In genomic region chr7:26284995-26285632, GRCh38 we compare ENCODE assay signal across 9 cellular contexts. TPM values are rescaled to one million over a fixed set of nuclear protein-coding genes. Genes with fewer than 3 reads are reported as not detected.
DNase-seq lines count a peak whose midpoint lies in the region; ATAC-seq and TF ChIP-seq lines count a peak whose summit lies in the region.
"Had no signal": no experiment of that assay in that cellular context is flagged by ENCODE, and none has a peak within 500 bp of the region (broad histone marks: within the 10 kb centered on the region; RNA-seq: fewer than 3 reads in every experiment).

No MANE protein-coding gene starts in this region.

- no peak overlapping the region for H3K4me3 Mint-ChIP-seq in CD4-positive, alpha-beta T cell
- H3K4me3 Mint-ChIP-seq in effector memory CD8-positive, alpha-beta T cell, result no peak overlapping the region

- H3K9me3 Mint-ChIP-seq in CD4-positive, alpha-beta T cell, result no peaks in the 10 kb centered on the region
- H3K9me3 Mint-ChIP-seq in effector memory CD8-positive, alpha-beta T cell, result no peaks in the 10 kb centered on the region

- no peak overlapping the region for H3K27ac Mint-ChIP-seq in CD4-positive, alpha-beta T cell
- no peak overlapping the region for H3K27ac Mint-ChIP-seq in effector memory CD8-positive, alpha-beta T cell

- no peaks in the 10 kb centered on the region for H4K20me1 ChIP-seq in OCI-LY7 (ENCODE audit: insufficient read depth, low read length)

- no peak overlapping the region for H3K4me3 ChIP-seq in OCI-LY7 (ENCODE audit: low read depth, low read length, poor library complexity, severe bottlenecking)

- no peaks in the 10 kb centered on the region for H3K4me1 ChIP-seq in OCI-LY7 (ENCODE audit: insufficient read depth, low read length, poor library complexity, severe bottlenecking)

- H3K4me1 Mint-ChIP-seq in CD4-positive, alpha-beta T cell (ENCODE audit: low read depth), result peaks cover 6% of the 10 kb centered on the region
- H3K4me1 Mint-ChIP-seq in effector memory CD8-positive, alpha-beta T cell (ENCODE audit: low read depth in 2 of 2), result no peaks in the 10 kb centered on the region

- in situ Hi-C loops in GM13977 (cut with MboI; ENCODE audit: low pct_unique_long_range_greater_than_20kb, low sequenced_read_pairs, unreplicated experiment), result no loop called here

- intact Hi-C loops in CD4-positive, alpha-beta T cell (cut with DNase I, micrococcal nuclease), result loop anchor here (1.0 to 5.0 kb wide), 4 partner anchors 194 to 393 kb away; no protein-coding TSS in a partner anchor
- intact Hi-C loops in OCI-LY7 (cut with micrococcal nuclease; ENCODE audit: unreplicated experiment), result no loop called here

- H3K27me3 Mint-ChIP-seq in CD4-positive, alpha-beta T cell, result no peaks in the 10 kb centered on the region
- no peaks in the 10 kb centered on the region for H3K27me3 Mint-ChIP-seq in effector memory CD8-positive, alpha-beta T cell

- no peak for DNase-seq in CD4-positive, alpha-beta T cell
- no peak for DNase-seq in GM13977 (ENCODE audit: low spot score)
- peak; percentile 43 for DNase-seq in OCI-LY7 (ENCODE audit: low spot score)
- no peak for DNase-seq in effector memory CD8-positive, alpha-beta T cell
- DNase-seq in omental fat pad (ENCODE audit: low spot score), result no peak
- no peak for DNase-seq in stimulated activated CD4-positive, alpha-beta T cell treated with anti-CD3 and anti-CD28 coated beads, Interleukin-4, amount 100 ng/mL, for 24 hours
- DNase-seq: NCI-H774 had no signal

- H3K36me3 Mint-ChIP-seq in CD4-positive, alpha-beta T cell (ENCODE audit: low read depth), result no peaks in the 10 kb centered on the region
- no peaks in the 10 kb centered on the region for H3K36me3 Mint-ChIP-seq in effector memory CD8-positive, alpha-beta T cell (ENCODE audit: insufficient read depth)

- H3K4me2 ChIP-seq in OCI-LY7 (ENCODE audit: low read length), result no peak overlapping the region

- H2AFZ ChIP-seq in OCI-LY7 (ENCODE audit: low read length), result no peak overlapping the region

- H3K9me2 ChIP-seq in OCI-LY7 (ENCODE audit: insufficient read depth, low read length), result no peaks in the 10 kb centered on the region

- peak; percentile 12 for TF ChIP-seq CTCF in CD4-positive, alpha-beta T cell (IDR thresholded peaks at IDR 0.05)
- TF ChIP-seq CTCF in GM13977 (IDR thresholded peaks at IDR 0.05; ENCODE audit: extremely low read depth, insufficient read depth, missing control alignments) (peak; percentile 19), OCI-LY7 (conservative IDR thresholded peaks at IDR 0.05; ENCODE audit: low read length) (peak; percentile 59), omental fat pad (IDR thresholded peaks at IDR 0.05) (no peak)

- no TSS peak for BruUV-seq in OCI-LY7 (replicated peaks; lab: Mats Ljungman, UMichigan)

- POLR2A ChIA-PET in CD4-positive, alpha-beta T cell (lab: Charles Lee), result interaction anchor here (0.6 to 1.6 kb wide), 9 partner anchors 8 to 429 kb away, joined by 3 to 5 read pairs (median 3); partner anchors contain the start of genes CBX3, HNRNPA2B1 and NFE2L3
- POLR2A ChIA-PET in OCI-LY7 (lab: Charles Lee), result interaction anchor here (0.6 to 1.2 kb wide), 4 partner anchors 9 to 392 kb away, joined by 3 read pairs; no protein-coding TSS in a partner anchor

- H3K79me2 ChIP-seq in OCI-LY7 (ENCODE audit: insufficient read depth, low read depth, low read length), result no peaks in the 10 kb centered on the region

- no peaks in the 10 kb centered on the region for H3K27me3 ChIP-seq in CD4-positive, alpha-beta T cell (ENCODE audit: control insufficient read depth, insufficient read depth, low read length)

- H3K36me3 ChIP-seq in OCI-LY7 (ENCODE audit: insufficient read depth, low read length), result no peaks in the 10 kb centered on the region

- CTCF ChIA-PET in CD4-positive, alpha-beta T cell (lab: Charles Lee), result interaction anchor here (0.8 to 1.3 kb wide), 5 partner anchors 22 to 392 kb away, joined by 3 to 11 read pairs (median 4); no protein-coding TSS in a partner anchor
- CTCF ChIA-PET in OCI-LY7 (lab: Charles Lee; ENCODE audit: unreplicated experiment), result no interaction called here

- H3K9me3 ChIP-seq in CD4-positive, alpha-beta T cell (ENCODE audit: control insufficient read depth, low read length), result no peaks in the 10 kb centered on the region
- no peaks in the 10 kb centered on the region for H3K9me3 ChIP-seq in OCI-LY7 (ENCODE audit: low read length)

- ATAC-seq in CD4-positive, alpha-beta T cell (ENCODE audit: poor library complexity), result peak; percentile 98
- peak; percentile 59 for ATAC-seq in effector memory CD8-positive, alpha-beta T cell (replicated peaks)
- ATAC-seq in HG03571 (IDR thresholded peaks at IDR 0.05; ENCODE audit: unreplicated experiment) (no peak), omental fat pad (ENCODE audit: low FRiP score) (no peak), HG03457 (IDR thresholded peaks at IDR 0.05; ENCODE audit: unreplicated experiment) (no peak)

- no peak overlapping the region for H3K27ac ChIP-seq in CD4-positive, alpha-beta T cell (ENCODE audit: low read depth, low read length)
- no peak overlapping the region for H3K27ac ChIP-seq in OCI-LY7 (ENCODE audit: low read depth, low read length, poor library complexity, severe bottlenecking)

RNA-seq across cellular contexts. Expression of gene SNX10, which starts 6.5 kb away (rescaled TPM):
- total RNA-seq in CD4-positive, alpha-beta T cell, result 1 to 10 TPM; 4.6 to 5.8 TPM
- total RNA-seq in OCI-LY7 (2014; rRNA removed; shearing (Covaris generic)), result 14.3 and 14.5 TPM in 2 replicates
- total RNA-seq in OCI-LY7 (2022), result 31.6 and 32.9 TPM in 2 replicates
- 10 to 100 TPM in 3 of 4 donors, 1 to 10 TPM in 1; 7.7 to 65.6 (median 21.5) TPM for total RNA-seq in omental fat pad

Comparison
In these comparisons a context has a peak if more than half of its experiments do, and no peak if none do; other contexts are left out.
1. ATAC-seq: peak in CD4-positive, alpha-beta T cell (single experiment) and effector memory CD8-positive, alpha-beta T cell (single experiment); none in HG03571 (single experiment), omental fat pad (single experiment) and HG03457 (single experiment).
2. CTCF ChIP-seq: peak in CD4-positive, alpha-beta T cell (single experiment), GM13977 (single experiment) and OCI-LY7 (single experiment); none in omental fat pad (0 of 3).